Comparison of ENCODE assay signal across 10 cellular contexts in genomic region chr18:57846258-57846657, GRCh38. TPM values are rescaled to one million over a fixed set of nuclear protein-coding genes. Genes with fewer than 3 reads are reported as not detected.
DNase-seq lines count a peak whose midpoint lies in the region; ATAC-seq and TF ChIP-seq lines count a peak whose summit lies in the region.
"Had no signal": no experiment of that assay in that cellular context is flagged by ENCODE, and none has a peak within 500 bp of the region (broad histone marks: within the 10 kb centered on the region; RNA-seq: fewer than 3 reads in every experiment).

No MANE protein-coding gene starts in this region.

- peak overlapping the region; percentile 62 for H3K4me2 ChIP-seq in HCT116 (ENCODE audit: low read length)

- intact Hi-C loops in HCT116 (cut with micrococcal nuclease): no loop called here
- intact Hi-C loops in stomach (cut with DNase I; ENCODE audit: low total_unique reads): no loop called here

- BruUV-seq in HCT116 (replicated peaks; lab: Mats Ljungman, UMichigan): no TSS peak

- H3K9me3 ChIP-seq in HCT116 (ENCODE audit: control insufficient read depth in 1 of 2, insufficient read depth in 1 of 2, low read depth in 1 of 2, low read length in 2 of 2) (no peaks in the 10 kb centered on the region), SK-N-MC (ENCODE audit: low read depth, low read length) (no peaks in the 10 kb centered on the region), stomach (peaks cover 0 to 4% (median 0%) of the 10 kb centered on the region in 4 donors)
- H3K9me3 ChIP-seq: tibial artery had no signal

- TF ChIP-seq POLR2A in HCT116 (IDR thresholded peaks at IDR 0.05; ENCODE audit: borderline replicate concordance, extremely low read depth, insufficient read depth, insufficient read length) (no peak), stomach (IDR thresholded peaks at IDR 0.05) (no peak)

- no peaks in the 10 kb centered on the region for H4K20me1 ChIP-seq in HCT116 (ENCODE audit: insufficient read depth)

- H3K27me3 ChIP-seq in HCT116 (ENCODE audit: insufficient read depth, low read length) (no peaks in the 10 kb centered on the region), stomach (no peaks in the 10 kb centered on the region)
- H3K27me3 ChIP-seq: tibial artery had no signal

- H3K27ac ChIP-seq in HCT116 (ENCODE audit: low read depth, low read length) (peak overlapping the region; percentile 6; the same call in 1 of the 2 replicates), SK-N-MC (peak overlapping the region; percentile 22; the same call in 1 of the 2 replicates), stomach (peak overlapping the region in 4 of 5 donors; percentile 60 to 70 (median 64))
- H3K27ac ChIP-seq: tibial artery had no signal

- RAD21 ChIA-PET in HCT116 (lab: Charles Lee; ENCODE audit: low non-redundant PET in 1 of 2, low total read pairs in 2 of 2, uncharacterized antibody in 2 of 2, unreplicated experiment in 2 of 2): no interaction called here

- peak overlapping the region; percentile 75 for H2AFZ ChIP-seq in HCT116 (ENCODE audit: low read depth, low read length, poor library complexity, severe bottlenecking)

- ATAC-seq in HCT116 (peak; percentile 94), GM18868 (IDR thresholded peaks at IDR 0.05; ENCODE audit: unreplicated experiment) (no peak), HG02981 (IDR thresholded peaks at IDR 0.05; ENCODE audit: unreplicated experiment) (no peak), HG03159 (IDR thresholded peaks at IDR 0.05; ENCODE audit: unreplicated experiment) (no peak)
- ATAC-seq: HepG2 had no signal

- CTCF ChIA-PET in HCT116 (lab: Charles Lee): interaction anchor here (1.3 kb wide), 1 partner anchor 9 kb away, joined by 6 read pairs; no protein-coding TSS in a partner anchor

- no peak for TF ChIP-seq EP300 in stomach (IDR thresholded peaks at IDR 0.05)

- TF ChIP-seq RAD21 in HCT116 (IDR thresholded peaks at IDR 0.05; ENCODE audit: low read depth): 0 out of 2 replicates have a peak, but pooled peaks have one; percentile 3

- no peaks in the 10 kb centered on the region for H3K9me2 ChIP-seq in HCT116 (ENCODE audit: insufficient read depth)

- H3K4me3 ChIP-seq in HCT116 (replicated peaks in 1 of 2; ENCODE audit: low read depth in 1 of 2, low read length in 2 of 2) (peak overlapping the region in 1 of 2 experiments; percentile 6; a peak in 1 of 4 replicates), SK-N-MC (no peak overlapping the region), stomach (no peak overlapping the region)
- H3K4me3 ChIP-seq: tibial artery had no signal

- H3K9ac ChIP-seq in HCT116 (ENCODE audit: low read length): no peak overlapping the region
- H3K9ac ChIP-seq in SK-N-MC (ENCODE audit: insufficient read length): no peak overlapping the region

- TF ChIP-seq CTCF in HCT116 (IDR thresholded peaks at IDR 0.05 in 2 of 3, conservative IDR thresholded peaks at IDR 0.05 in 1 of 3; ENCODE audit: borderline replicate concordance in 1 of 3, insufficient read depth in 1 of 3, low read depth in 2 of 3, low read length in 2 of 3): no peak
- TF ChIP-seq CTCF in stomach (IDR thresholded peaks at IDR 0.05): no peak

- no peaks in the 10 kb centered on the region for H3K79me2 ChIP-seq in HCT116 (ENCODE audit: insufficient read depth, low read length)

- H3K4me1 ChIP-seq in HCT116 (ENCODE audit: control insufficient read depth in 1 of 2, insufficient read depth in 2 of 2, low read length in 2 of 2) (peaks cover 13 to 17% of the 10 kb centered on the region in 2 experiments), stomach (peaks cover 0 to 16% (median 5%) of the 10 kb centered on the region in 4 donors)

- H3K36me3 ChIP-seq in HCT116 (ENCODE audit: control insufficient read depth in 1 of 2, insufficient read depth in 2 of 2, low read length in 2 of 2) (no peaks in the 10 kb centered on the region), SK-N-MC (ENCODE audit: insufficient read depth, low read length) (no peaks in the 10 kb centered on the region), stomach (no peaks in the 10 kb centered on the region)
- H3K36me3 ChIP-seq: tibial artery had no signal

- WGBS in stomach, 5 donors: 14 to 33% (median 25%) methylated on average over 1 of the region's 1 CpG

- POLR2A ChIA-PET in HCT116 (lab: Charles Lee): interaction anchor here (1.0 kb wide), 2 partner anchors 8 to 9 kb away, joined by 3 read pairs; no protein-coding TSS in a partner anchor

- DNase-seq in HCT116 (ENCODE audit: low read depth, low spot score) (peak; percentile 26), SK-N-MC (ENCODE audit: low read depth, low spot score) (no peak), glomerular visceral epithelial cell (ENCODE audit: extremely low spot score) (peak; percentile 44), stomach (peak; percentile 40)
- DNase-seq: cortex of kidney, tibial artery had no signal

TF ChIP-seq in HCT116, 20 proteins besides CTCF, POLR2A, EP300 and RAD21 (continues in another document):
- no peak for TF ChIP-seq CBX3 (IDR thresholded peaks at IDR 0.05; ENCODE audit: low read depth)
- TF ChIP-seq ELF1 (IDR thresholded peaks at IDR 0.05; ENCODE audit: borderline replicate concordance, low read depth): no peak
- no peak for TF ChIP-seq ZNF274 (IDR thresholded peaks at IDR 0.05; ENCODE audit: low read depth, low read length)
- no peak for TF ChIP-seq REST (IDR thresholded peaks at IDR 0.05; ENCODE audit: low read depth)
- TF ChIP-seq, protein P1, sequence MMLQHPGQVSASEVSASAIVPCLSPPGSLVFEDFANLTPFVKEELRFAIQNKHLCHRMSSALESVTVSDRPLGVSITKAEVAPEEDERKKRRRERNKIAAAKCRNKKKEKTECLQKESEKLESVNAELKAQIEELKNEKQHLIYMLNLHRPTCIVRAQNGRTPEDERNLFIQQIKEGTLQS (IDR thresholded peaks at IDR 0.05): no peak
- TF ChIP-seq SRF (IDR thresholded peaks at IDR 0.05; ENCODE audit: low read depth): no peak
- no peak for TF ChIP-seq POLR2AphosphoS5 (IDR thresholded peaks at IDR 0.05; ENCODE audit: low read depth, low read length)
- no peak for TF ChIP-seq CEBPB (IDR thresholded peaks at IDR 0.05; ENCODE audit: low read depth)
- no peak for TF ChIP-seq EZH2 (IDR thresholded peaks at IDR 0.05)
- no peak for TF ChIP-seq EZH2phosphoT487 (IDR thresholded peaks at IDR 0.05; ENCODE audit: borderline replicate concordance)
- no peak for TF ChIP-seq MAX (IDR thresholded peaks at IDR 0.05)
- TF ChIP-seq JUND (IDR thresholded peaks at IDR 0.05): peak; percentile 39; the same call in 1 of the 2 replicates
- no peak for TF ChIP-seq EGR1 (IDR thresholded peaks at IDR 0.05; ENCODE audit: low read depth)
- peak; percentile 13; the same call in 1 of the 2 replicates for TF ChIP-seq SP1 (IDR thresholded peaks at IDR 0.05; ENCODE audit: low read depth)
- no peak for TF ChIP-seq YY1 (IDR thresholded peaks at IDR 0.05; ENCODE audit: extremely low read depth, insufficient replicate concordance, low read depth, low read length)
- no peak for TF ChIP-seq SIN3A (IDR thresholded peaks at IDR 0.05; ENCODE audit: low read depth)
- TF ChIP-seq FOSL1 (IDR thresholded peaks at IDR 0.05; ENCODE audit: low read depth): peak; percentile 46; the same call in 1 of the 2 replicates
- TF ChIP-seq TCF7L2 (IDR thresholded peaks at IDR 0.05; ENCODE audit: borderline replicate concordance, extremely low read depth, insufficient read depth, insufficient read length): no peak
- no peak for TF ChIP-seq ZBTB33 (IDR thresholded peaks at IDR 0.05; ENCODE audit: extremely low read depth, insufficient replicate concordance, low read length)

RNA-seq across cellular contexts. Expression of gene ATP8B1, which starts 43.1 kb away (rescaled TPM):
- 15.9 TPM for total RNA-seq in HCT116 (2021; ENCODE audit: unreplicated experiment)
- 8.1 and 8.6 TPM in 2 replicates for polyA plus RNA-seq in HCT116 (2012)
- total RNA-seq in stomach: 100 to 1,000 TPM in 3 of 5 donors, 10 to 100 TPM in 2; 29.0 to 189 (median 107) TPM
- 10 to 100 TPM; 14.4 to 25.2 (median 14.9) TPM for polyA plus RNA-seq in stomach

Comparison
In these comparisons a context has a peak if more than half of its experiments do, and no peak if none do; other contexts are left out.
1. H3K27ac ChIP-seq: peak in every context shown above with its lines; median percentile 64 in stomach; 22 in SK-N-MC; 6 in HCT116.